21 cellular contexts compared by ENCODE assay signal in the genomic region with DNA sequence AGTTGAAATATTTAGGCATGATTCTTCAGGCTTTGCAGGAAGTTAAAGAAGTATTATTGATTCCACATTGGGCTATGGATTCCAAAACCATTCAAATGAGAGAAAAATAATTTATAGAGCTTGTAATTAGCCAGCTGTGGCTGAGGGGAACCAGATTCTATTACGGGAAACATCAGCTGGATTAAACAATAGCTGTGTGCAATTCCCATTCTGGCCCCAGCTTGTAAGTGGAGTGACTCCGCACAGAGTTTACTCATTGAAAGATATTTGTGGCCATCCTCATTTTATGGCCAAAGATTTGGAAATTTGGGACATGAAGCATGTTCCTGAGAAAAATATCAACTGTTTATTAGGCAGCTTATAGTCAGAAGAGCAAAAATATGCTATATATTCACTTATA.
DNase-seq lines count a peak whose midpoint lies in the region; ATAC-seq and TF ChIP-seq lines count a peak whose summit lies in the region.
"Had no signal": no experiment of that assay in that cellular context is flagged by ENCODE, and none has a peak within 500 bp of the region (broad histone marks: within the 10 kb centered on the region; RNA-seq: fewer than 3 reads in every experiment).

No MANE protein-coding gene starts in this region.

- POLR2A ChIA-PET in WTC11 (lab: Charles Lee) = no interaction called here

- TF ChIP-seq EP300 in ovary (IDR thresholded peaks at IDR 0.05) = no peak

- peaks cover 4% of the 10 kb centered on the region; the same call in 1 of the 2 replicates for H3K9me3 Mint-ChIP-seq in WTC11
- H3K9me3 Mint-ChIP-seq: activated naive CD8-positive, alpha-beta T cell treated with anti-CD3 and anti-CD28 coated beads, Interleukin-2, amount 50 U/mL, for 24 hours; T-helper 1 cell treated with Interleukin-12 subunit alpha and Interleukin-12 subunit beta and Interleukin-4 antibody, amounts not matched to agents 30 μg/mL and 1 μg/mL, for 36 hours had no signal

- no peak overlapping the region for H3K4me3 Mint-ChIP-seq in WTC11
- H3K4me3 Mint-ChIP-seq: activated naive CD8-positive, alpha-beta T cell treated with anti-CD3 and anti-CD28 coated beads, Interleukin-2, amount 50 U/mL, for 24 hours; stimulated activated effector memory CD8-positive, alpha-beta T cell treated with anti-CD3 and anti-CD28 coated beads, Interleukin-12 subunit alpha, Interleukin-12 subunit beta, amount 100 ng/mL, for 72 hours; T-helper 1 cell treated with Interleukin-12 subunit alpha and Interleukin-12 subunit beta and Interleukin-4 antibody, amounts not matched to agents 30 μg/mL and 1 μg/mL, for 36 hours had no signal

- intact Hi-C loops in heart left ventricle (cut with DNase I) = no loop called here
- intact Hi-C loops in ovary (cut with DNase I) = no loop called here

- no peak overlapping the region for H3K27ac Mint-ChIP-seq in WTC11
- H3K27ac Mint-ChIP-seq: activated naive CD8-positive, alpha-beta T cell treated with anti-CD3 and anti-CD28 coated beads, Interleukin-2, amount 50 U/mL, for 24 hours; stimulated activated effector memory CD8-positive, alpha-beta T cell treated with anti-CD3 and anti-CD28 coated beads, Interleukin-12 subunit alpha, Interleukin-12 subunit beta, amount 100 ng/mL, for 72 hours; T-helper 1 cell treated with Interleukin-12 subunit alpha and Interleukin-12 subunit beta and Interleukin-4 antibody, amounts not matched to agents 30 μg/mL and 1 μg/mL, for 36 hours had no signal

- H3K79me2 ChIP-seq in smooth muscle cell (ENCODE audit: low read depth) = no peaks in the 10 kb centered on the region

- TF ChIP-seq CTCF in smooth muscle cell (IDR thresholded peaks at IDR 0.05; ENCODE audit: borderline replicate concordance, insufficient read depth, poor library complexity, severe bottlenecking) (no peak), heart left ventricle (IDR thresholded peaks at IDR 0.05) (no peak), ovary (IDR thresholded peaks at IDR 0.05) (no peak), WTC11 (IDR thresholded peaks at IDR 0.05) (no peak)

- 31% methylated on average over 2 of the region's 2 CpGs for WGBS in smooth muscle cell (ENCODE audit: low lambda C conversion rate)
- WGBS in heart left ventricle, 4 donors = 44 to 56% (median 50%) methylated on average over 2 of the region's 2 CpGs
- WGBS in ovary, 3 donors = 55 to 58% (median 57%) methylated on average over 2 of the region's 2 CpGs

- H2AFZ ChIP-seq in smooth muscle cell (ENCODE audit: low read depth) = peak overlapping the region; percentile 54

- peak; percentile 0 for DNase-seq in DMS 273 treated with DMSO at 0.1 percent for 48 hours (lab: John Stamatoyannopoulos, UW)
- DNase-seq in NCI-H774 (lab: John Stamatoyannopoulos, UW) = peak; percentile 7
- DNase-seq in fibroblast of peridontal ligament (ENCODE audit: extremely low read depth) = peak; percentile 41
- no peak for DNase-seq in smooth muscle cell (lab: John Stamatoyannopoulos, UW; ENCODE audit: unreplicated experiment)
- no peak for DNase-seq in heart left ventricle
- no peak for DNase-seq in ovary
- DNase-seq in WTC11 (ENCODE audit: low spot score) = no peak
- DNase-seq: activated CD4-positive, alpha-beta T cell treated with anti-CD3 and anti-CD28 coated beads, Interleukin-2, amount 50 U/mL, for 1 hour; activated CD8-positive, alpha-beta memory T cell treated with anti-CD3 and anti-CD28 coated beads, Interleukin-2, amount 50 U/mL, for 48 hours; activated naive CD8-positive, alpha-beta T cell treated with anti-CD3 and anti-CD28 coated beads, Interleukin-2, amount 50 U/mL, for 24 hours; AML-193; cortex of kidney; DND-41; foreskin melanocyte; H7; right cardiac atrium; SHP77 had no signal

- peak overlapping the region; percentile 77 for H3K4me2 ChIP-seq in smooth muscle cell
- H3K4me2 ChIP-seq: KMS-11 had no signal

- H4K20me1 ChIP-seq in smooth muscle cell (ENCODE audit: low read depth) = no peaks in the 10 kb centered on the region

- H3K27ac ChIP-seq in smooth muscle cell (ENCODE audit: low read depth) (peak overlapping the region; percentile 61), heart left ventricle (peak overlapping the region in 1 of 12 donors; percentile 11), ovary (no peak overlapping the region)
- H3K27ac ChIP-seq: KMS-11, VCaP had no signal

- peaks cover 10% of the 10 kb centered on the region for H3F3A ChIP-seq in smooth muscle cell (ENCODE audit: low read depth)

- H3K27me3 ChIP-seq in smooth muscle cell (ENCODE audit: low read depth) (no peaks in the 10 kb centered on the region), heart left ventricle (no peaks in the 10 kb centered on the region), ovary (no peaks in the 10 kb centered on the region)

- no peaks in the 10 kb centered on the region for H3K27me3 Mint-ChIP-seq in WTC11 (ENCODE audit: low read depth)
- H3K27me3 Mint-ChIP-seq: activated naive CD8-positive, alpha-beta T cell treated with anti-CD3 and anti-CD28 coated beads, Interleukin-2, amount 50 U/mL, for 24 hours had no signal

- no peaks in the 10 kb centered on the region for H3K36me3 Mint-ChIP-seq in WTC11
- H3K36me3 Mint-ChIP-seq: stimulated activated effector memory CD8-positive, alpha-beta T cell treated with anti-CD3 and anti-CD28 coated beads, Interleukin-12 subunit alpha, Interleukin-12 subunit beta, amount 100 ng/mL, for 72 hours had no signal

- no peak overlapping the region for H3K4me3 ChIP-seq in smooth muscle cell
- no peak overlapping the region for H3K4me3 ChIP-seq in heart left ventricle
- no peak overlapping the region for H3K4me3 ChIP-seq in ovary

- H3K4me1 ChIP-seq in smooth muscle cell (ENCODE audit: low read depth) (peaks cover 6% of the 10 kb centered on the region), heart left ventricle (peaks cover 0 to 5% (median 0%) of the 10 kb centered on the region in 12 donors), ovary (ENCODE audit: insufficient read depth) (peaks cover 2% of the 10 kb centered on the region)

- no peak for TF ChIP-seq POLR2A in heart left ventricle (IDR thresholded peaks at IDR 0.05)
- no peak for TF ChIP-seq POLR2A in ovary (IDR thresholded peaks at IDR 0.05)

- no peak for ATAC-seq in heart left ventricle
- ATAC-seq in WTC11 = no peak
- ATAC-seq: activated naive CD8-positive, alpha-beta T cell treated with anti-CD3 and anti-CD28 coated beads, Interleukin-2, amount 50 U/mL, for 24 hours; right cardiac atrium; stimulated activated effector memory CD8-positive, alpha-beta T cell treated with anti-CD3 and anti-CD28 coated beads, Interleukin-12 subunit alpha, Interleukin-12 subunit beta, amount 100 ng/mL, for 72 hours had no signal

- H3K4me1 Mint-ChIP-seq in WTC11 = peaks cover 5% of the 10 kb centered on the region
- H3K4me1 Mint-ChIP-seq: activated naive CD8-positive, alpha-beta T cell treated with anti-CD3 and anti-CD28 coated beads, Interleukin-2, amount 50 U/mL, for 24 hours; stimulated activated effector memory CD8-positive, alpha-beta T cell treated with anti-CD3 and anti-CD28 coated beads, Interleukin-12 subunit alpha, Interleukin-12 subunit beta, amount 100 ng/mL, for 72 hours had no signal

- H3K9me3 ChIP-seq in smooth muscle cell (replicated peaks; ENCODE audit: low read depth) (no peaks in the 10 kb centered on the region), heart left ventricle (no peaks in the 10 kb centered on the region), ovary (no peaks in the 10 kb centered on the region)

- no peak overlapping the region for H3K9ac ChIP-seq in smooth muscle cell (ENCODE audit: low read depth)
- H3K9ac ChIP-seq: KMS-11 had no signal

- CTCF ChIA-PET in WTC11 (lab: Charles Lee) = no interaction called here

- no peaks in the 10 kb centered on the region for H3K36me3 ChIP-seq in smooth muscle cell (ENCODE audit: low read depth)
- no peaks in the 10 kb centered on the region for H3K36me3 ChIP-seq in heart left ventricle
- H3K36me3 ChIP-seq in ovary = no peaks in the 10 kb centered on the region

TF ChIP-seq in WTC11, 78 proteins besides CTCF, POLR2A, EP300 and RAD21 (continues in another document):
- TF ChIP-seq, protein P1, sequence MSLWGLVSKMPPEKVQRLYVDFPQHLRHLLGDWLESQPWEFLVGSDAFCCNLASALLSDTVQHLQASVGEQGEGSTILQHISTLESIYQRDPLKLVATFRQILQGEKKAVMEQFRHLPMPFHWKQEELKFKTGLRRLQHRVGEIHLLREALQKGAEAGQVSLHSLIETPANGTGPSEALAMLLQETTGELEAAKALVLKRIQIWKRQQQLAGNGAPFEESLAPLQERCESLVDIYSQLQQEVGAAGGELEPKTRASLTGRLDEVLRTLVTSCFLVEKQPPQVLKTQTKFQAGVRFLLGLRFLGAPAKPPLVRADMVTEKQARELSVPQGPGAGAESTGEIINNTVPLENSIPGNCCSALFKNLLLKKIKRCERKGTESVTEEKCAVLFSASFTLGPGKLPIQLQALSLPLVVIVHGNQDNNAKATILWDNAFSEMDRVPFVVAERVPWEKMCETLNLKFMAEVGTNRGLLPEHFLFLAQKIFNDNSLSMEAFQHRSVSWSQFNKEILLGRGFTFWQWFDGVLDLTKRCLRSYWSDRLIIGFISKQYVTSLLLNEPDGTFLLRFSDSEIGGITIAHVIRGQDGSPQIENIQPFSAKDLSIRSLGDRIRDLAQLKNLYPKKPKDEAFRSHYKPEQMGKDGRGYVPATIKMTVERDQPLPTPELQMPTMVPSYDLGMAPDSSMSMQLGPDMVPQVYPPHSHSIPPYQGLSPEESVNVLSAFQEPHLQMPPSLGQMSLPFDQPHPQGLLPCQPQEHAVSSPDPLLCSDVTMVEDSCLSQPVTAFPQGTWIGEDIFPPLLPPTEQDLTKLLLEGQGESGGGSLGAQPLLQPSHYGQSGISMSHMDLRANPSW (CRISPR knock-in tag; conservative IDR thresholded peaks at IDR 0.05; ENCODE audit: low read depth) = no peak
- no peak for TF ChIP-seq ELF4 (CRISPR knock-in tag; IDR thresholded peaks at IDR 0.05; ENCODE audit: low read depth)
- no peak for TF ChIP-seq OVOL2 (CRISPR knock-in tag; IDR thresholded peaks at IDR 0.05; ENCODE audit: borderline replicate concordance)
- TF ChIP-seq ETV6 (CRISPR knock-in tag; IDR thresholded peaks at IDR 0.05) = no peak
- no peak for TF ChIP-seq JUN (CRISPR knock-in tag; IDR thresholded peaks at IDR 0.05)
- TF ChIP-seq NFYB (CRISPR knock-in tag; conservative IDR thresholded peaks at IDR 0.05; ENCODE audit: low read depth) = no peak
- TF ChIP-seq, protein P2, sequence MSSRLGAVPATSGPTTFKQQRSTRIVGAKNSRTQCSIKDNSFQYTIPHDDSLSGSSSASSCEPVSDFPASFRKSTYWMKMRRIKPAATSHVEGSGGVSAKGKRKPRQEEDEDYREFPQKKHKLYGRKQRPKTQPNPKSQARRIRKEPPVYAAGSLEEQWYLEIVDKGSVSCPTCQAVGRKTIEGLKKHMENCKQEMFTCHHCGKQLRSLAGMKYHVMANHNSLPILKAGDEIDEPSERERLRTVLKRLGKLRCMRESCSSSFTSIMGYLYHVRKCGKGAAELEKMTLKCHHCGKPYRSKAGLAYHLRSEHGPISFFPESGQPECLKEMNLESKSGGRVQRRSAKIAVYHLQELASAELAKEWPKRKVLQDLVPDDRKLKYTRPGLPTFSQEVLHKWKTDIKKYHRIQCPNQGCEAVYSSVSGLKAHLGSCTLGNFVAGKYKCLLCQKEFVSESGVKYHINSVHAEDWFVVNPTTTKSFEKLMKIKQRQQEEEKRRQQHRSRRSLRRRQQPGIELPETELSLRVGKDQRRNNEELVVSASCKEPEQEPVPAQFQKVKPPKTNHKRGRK (CRISPR knock-in tag; IDR thresholded peaks at IDR 0.05; ENCODE audit: borderline replicate concordance) = no peak

Comparison
In these comparisons a context has a peak if more than half of its experiments do, and no peak if none do; other contexts are left out.
1. DNase-seq: peak in DMS 273 treated with DMSO at 0.1 percent for 48 hours (single experiment), NCI-H774 (single experiment) and fibroblast of peridontal ligament (single experiment); none in smooth muscle cell (single experiment), heart left ventricle (0 of 5), ovary (0 of 5) and WTC11 (single experiment).